ENCODE assay signal across 11 cellular contexts in the genomic region with DNA sequence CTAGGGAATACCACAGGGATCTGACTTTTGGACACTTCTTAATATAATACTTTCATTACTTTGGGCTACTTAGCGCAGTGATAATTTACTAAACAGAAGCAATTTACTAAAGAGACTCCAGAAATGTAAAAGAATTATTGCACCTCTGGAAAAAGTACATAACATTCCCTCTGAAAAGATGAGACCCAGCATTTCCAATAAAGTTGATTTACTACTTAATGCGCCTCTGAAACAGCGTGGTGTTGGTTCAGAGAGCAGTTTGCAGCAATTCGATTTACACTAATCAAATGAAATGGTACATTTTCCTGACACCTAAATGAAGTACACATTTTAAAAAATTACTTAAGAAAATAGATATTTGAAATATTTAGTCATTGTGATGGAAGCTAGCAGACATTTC.
DNase-seq lines count a peak whose midpoint lies in the region; TF ChIP-seq lines count a peak whose summit lies in the region.
"Had no signal": no experiment of that assay in that cellular context is flagged by ENCODE, and none has a peak within 500 bp of the region (broad histone marks: within the 10 kb centered on the region; RNA-seq: fewer than 3 reads in every experiment).

No MANE protein-coding gene starts in this region.

- TF ChIP-seq CTCF in fibroblast of villous mesenchyme (IDR thresholded peaks at IDR 0.05; ENCODE audit: insufficient read depth, low read depth, low read length) (no peak), esophagus squamous epithelium (IDR thresholded peaks at IDR 0.05) (no peak)

- no peak overlapping the region for H3K18ac ChIP-seq in neuronal stem cell (ENCODE audit: low read length)

- no peak overlapping the region for H3K9ac ChIP-seq in neuronal stem cell (ENCODE audit: low read depth, low read length, poor library complexity)

- H3K27ac ChIP-seq in ACC112 (ENCODE audit: low read depth, low read length) = no peak overlapping the region
- H3K27ac ChIP-seq in neuronal stem cell (replicated peaks; ENCODE audit: low read length) = no peak overlapping the region
- no peak overlapping the region for H3K27ac ChIP-seq in esophagus squamous epithelium
- H3K27ac ChIP-seq: SJSA1 had no signal

- no peak overlapping the region for H4K91ac ChIP-seq in neuronal stem cell (ENCODE audit: low read depth, low read length, poor library complexity)

- H3K27me3 ChIP-seq in ACC112 (ENCODE audit: insufficient read depth, low read length) (no peaks in the 10 kb centered on the region), neuronal stem cell (ENCODE audit: control insufficient read depth in 3 of 3, insufficient read depth in 3 of 3, low read depth in 1 of 3, low read length in 3 of 3) (no peaks in the 10 kb centered on the region), esophagus squamous epithelium (no peaks in the 10 kb centered on the region)
- H3K27me3 ChIP-seq: SJSA1 had no signal

- H3K4ac ChIP-seq in neuronal stem cell (ENCODE audit: low read length) = no peak overlapping the region

- H3K4me3 ChIP-seq in ACC112 (ENCODE audit: low read depth, low read length) = peak overlapping the region; percentile 68
- H3K4me3 ChIP-seq in fibroblast of villous mesenchyme (ENCODE audit: low read depth, low read length) = peak overlapping the region; percentile 36
- no peak overlapping the region for H3K4me3 ChIP-seq in neuronal stem cell (ENCODE audit: low read length in 2 of 2)
- H3K4me3 ChIP-seq in esophagus squamous epithelium = peak overlapping the region in 1 of 4 donors; percentile 1
- H3K4me3 ChIP-seq: SJSA1 had no signal

- H3K4me1 ChIP-seq in ACC112 (ENCODE audit: control insufficient read depth, insufficient read depth, low read length, unreplicated experiment) (peaks cover 14% of the 10 kb centered on the region), neuronal stem cell (ENCODE audit: control insufficient read depth in 2 of 2, insufficient read depth in 1 of 2, low read depth in 1 of 2, low read length in 2 of 2) (peaks cover 0 to 2% of the 10 kb centered on the region in 2 donors), esophagus squamous epithelium (peaks cover 0 to 17% (median 0%) of the 10 kb centered on the region in 3 donors)
- H3K4me1 ChIP-seq: SJSA1 had no signal

- H3K23ac ChIP-seq in neuronal stem cell (ENCODE audit: low read depth, low read length, poor library complexity) = no peak overlapping the region

- H2BK15ac ChIP-seq in neuronal stem cell (ENCODE audit: low read length) = no peak overlapping the region

- no peaks in the 10 kb centered on the region for H3K36me3 ChIP-seq in ACC112 (ENCODE audit: insufficient read depth, low read length)
- no peaks in the 10 kb centered on the region for H3K36me3 ChIP-seq in neuronal stem cell (replicated peaks in 1 of 2; ENCODE audit: control insufficient read depth in 2 of 2, insufficient read depth in 2 of 2, low read length in 2 of 2)
- H3K36me3 ChIP-seq in esophagus squamous epithelium = no peaks in the 10 kb centered on the region
- H3K36me3 ChIP-seq: SJSA1 had no signal

- H3K79me2 ChIP-seq in ACC112 (ENCODE audit: control insufficient read depth, insufficient read depth, low read length, unreplicated experiment) = no peaks in the 10 kb centered on the region

- no peak for TF ChIP-seq POLR2A in esophagus squamous epithelium (IDR thresholded peaks at IDR 0.05)

- H2BK120ac ChIP-seq in neuronal stem cell (ENCODE audit: low read depth, low read length) = no peak overlapping the region

- H3K4me2 ChIP-seq in neuronal stem cell (ENCODE audit: insufficient read depth, low read length, poor library complexity, severe bottlenecking) = no peak overlapping the region

- H3K79me1 ChIP-seq in neuronal stem cell (ENCODE audit: low read depth, low read length) = no peaks in the 10 kb centered on the region

- H2AK5ac ChIP-seq in neuronal stem cell (ENCODE audit: low read depth, low read length) = no peak overlapping the region

- intact Hi-C loops in esophagus squamous epithelium (cut with DNase I) = no loop called here

- H2BK12ac ChIP-seq in neuronal stem cell (ENCODE audit: low read length) = no peak overlapping the region

- H3K9me3 ChIP-seq in neuronal stem cell (replicated peaks in 1 of 2; ENCODE audit: control insufficient read depth in 2 of 2, insufficient read depth in 1 of 2, low read depth in 1 of 2, low read length in 2 of 2) = no peaks in the 10 kb centered on the region
- H3K9me3 ChIP-seq in esophagus squamous epithelium = no peaks in the 10 kb centered on the region
- H3K9me3 ChIP-seq: SJSA1 had no signal

- WGBS in neuronal stem cell (ENCODE audit: extremely low coverage in 2 of 2, insufficient read length in 2 of 2, insufficient replicate concordance in 1 of 2), 2 donors = no CpG with 5 or more reads among the region's 4 CpGs
- 76 to 84% methylated on average over 4 of the region's 4 CpGs for WGBS in esophagus squamous epithelium, 2 donors

- H3K14ac ChIP-seq in neuronal stem cell (ENCODE audit: low read length) = no peak overlapping the region

- DNase-seq in HEK293T (ENCODE audit: extremely low spot score) (no peak), NCI-H2081 treated with DMSO at 0.1 percent for 48 hours (lab: John Stamatoyannopoulos, UW) (peak; percentile 78), fibroblast of villous mesenchyme (ENCODE audit: low read depth) (no peak), neuronal stem cell (ENCODE audit: low spot score) (no peak), esophagus squamous epithelium (lab: John Stamatoyannopoulos, UW) (no peak), NCI-H1694 treated with DMSO at 0.1 percent for 48 hours (lab: John Stamatoyannopoulos, UW) (no peak), dermis blood vessel endothelial cell (no peak)
- DNase-seq: NCI-H2107, NCI-H526 treated with DMSO at 0.1 percent for 48 hours had no signal

- POLR2A ChIA-PET in HEK293T (lab: Yijun Ruan, JAX) = no interaction called here

- no peak overlapping the region for H4K8ac ChIP-seq in neuronal stem cell (ENCODE audit: low read depth, low read length)

- no peak overlapping the region for H2BK5ac ChIP-seq in neuronal stem cell (ENCODE audit: low read length)

- H2AFZ ChIP-seq in ACC112 (ENCODE audit: low read length, unreplicated experiment) = peak overlapping the region; percentile 92
- H2AFZ ChIP-seq in neuronal stem cell (ENCODE audit: low read length) = no peak overlapping the region

- CTCF ChIA-PET in HEK293T (lab: Yijun Ruan, JAX) = no interaction called here

TF ChIP-seq in HEK293T, 16 proteins besides CTCF, POLR2A, EP300 and RAD21:
- TF ChIP-seq LEF1 (IDR thresholded peaks at IDR 0.05; ENCODE audit: borderline replicate concordance) (no peak), PKNOX1 (IDR thresholded peaks at IDR 0.05) (peak; percentile 66)

Comparison
In these comparisons a context has a peak if more than half of its experiments do, and no peak if none do; other contexts are left out.
1. H3K4me3 ChIP-seq: peak in ACC112 (single experiment) and fibroblast of villous mesenchyme (single experiment); none in neuronal stem cell (0 of 2).